36 cellular contexts compared by ENCODE assay signal in the genomic region with DNA sequence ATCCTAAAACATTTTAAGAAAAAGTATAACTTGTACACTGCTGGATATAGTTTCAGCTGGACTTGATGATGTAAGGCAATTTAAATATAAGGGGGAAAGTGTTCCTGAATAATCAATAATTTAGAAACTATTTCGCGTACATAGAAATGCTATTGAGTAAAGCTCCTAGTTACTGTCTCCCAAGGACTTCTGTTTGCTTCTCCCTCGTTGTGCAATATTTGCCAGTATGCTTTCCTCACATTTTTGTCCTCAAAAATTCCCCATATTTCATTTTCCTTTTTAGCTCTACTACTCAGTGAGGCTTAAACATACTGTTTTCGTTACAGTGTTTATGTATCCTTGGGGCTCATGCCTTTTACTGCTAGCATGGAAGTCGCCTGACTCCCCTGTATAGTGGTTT.
"Had no signal": no experiment of that assay in that cellular context is flagged by ENCODE, and none has a peak within 500 bp of the region (broad histone marks: within the 10 kb centered on the region; RNA-seq: fewer than 3 reads in every experiment).

No MANE protein-coding gene starts in this region.

- H3K27me3 Mint-ChIP-seq: activated CD4-positive, alpha-beta memory T cell treated with anti-CD3 and anti-CD28 coated beads for 36 hours; activated CD8-positive, alpha-beta memory T cell treated with anti-CD3 and anti-CD28 coated beads, Interleukin-2, amount 10 ng/mL, durations not matched to agents 7 days and 5 days; activated naive CD8-positive, alpha-beta T cell; activated T-helper 17 cell treated with anti-CD3 and anti-CD28 coated beads, Interleukin-2, amount 50 U/mL, for 72 hours; T-cell had no signal

- H3K36me3 ChIP-seq: adrenal gland, ascending aorta, breast epithelium, cardiac muscle cell, colonic mucosa, esophagus squamous epithelium, gastrocnemius medialis had no signal

- H3K27ac ChIP-seq: adrenal gland, ascending aorta, breast epithelium, cardiac muscle cell, colonic mucosa, epithelial cell of prostate, esophagus squamous epithelium, foreskin keratinocyte, gastrocnemius medialis, heart left ventricle, VCaP had no signal

- DNase-seq: activated CD4-positive, alpha-beta memory T cell treated with anti-CD3 and anti-CD28 coated beads for 36 hours; activated CD4-positive, alpha-beta T cell treated with anti-CD3 and anti-CD28 coated beads for 1 hour; activated CD4-positive, alpha-beta T cell treated with anti-CD3 and anti-CD28 coated beads for 4 hours; activated CD8-positive, alpha-beta memory T cell treated with anti-CD3 and anti-CD28 coated beads, Interleukin-2, amount 10 ng/mL, durations not matched to agents 7 days and 5 days; activated CD8-positive, alpha-beta memory T cell treated with anti-CD3 and anti-CD28 coated beads, Interleukin-2, amount 50 U/mL, for 4 hours; activated CD8-positive, alpha-beta T cell treated with anti-CD3 and anti-CD28 coated beads, Interleukin-2, amount 10 ng/mL, durations not matched to agents 7 days and 5 days; activated effector memory CD4-positive, alpha-beta T cell treated with Interleukin-2 at 50 U/mL for 16 hours; activated gamma-delta T cell treated with Interleukin-2 at 50 U/mL for 16 hours; activated naive CD4-positive, alpha-beta T cell treated with anti-CD3 and anti-CD28 coated beads, Interleukin-2, amount 50 U/mL, for 16 hours; activated naive CD4-positive, alpha-beta T cell treated with Interleukin-2 at 50 U/mL for 16 hours; activated T-cell treated with anti-CD3 and anti-CD28 coated beads, Interleukin-2, amount 50 U/mL, for 1 hour; adrenal gland; central memory CD4-positive, alpha-beta T cell; cerebellar nuclear complex; colonic mucosa; effector CD8-positive, alpha-beta T cell; esophagus squamous epithelium; foreskin keratinocyte; gastrocnemius medialis; glutamatergic neuron; heart left ventricle; SW 1271; T-cell; T1000 had no signal

- H3K4me1 ChIP-seq: ascending aorta, breast epithelium, colonic mucosa, foreskin keratinocyte had no signal

- FAIRE-seq: endometrium, endothelial cell of umbilical vein had no signal

- ATAC-seq: activated CD8-positive, alpha-beta memory T cell treated with anti-CD3 and anti-CD28 coated beads, Interleukin-2, amount 10 ng/mL, durations not matched to agents 7 days and 5 days; activated CD8-positive, alpha-beta T cell treated with anti-CD3 and anti-CD28 coated beads, Interleukin-2, amount 10 ng/mL, durations not matched to agents 7 days and 5 days; activated T-helper 17 cell treated with anti-CD3 and anti-CD28 coated beads, Interleukin-2, amount 50 U/mL, for 72 hours; foreskin keratinocyte; gastrocnemius medialis; heart left ventricle; T-cell; WTC11 had no signal

- H3K4me3 Mint-ChIP-seq: activated CD4-positive, alpha-beta memory T cell treated with anti-CD3 and anti-CD28 coated beads for 36 hours; activated CD8-positive, alpha-beta memory T cell treated with anti-CD3 and anti-CD28 coated beads, Interleukin-2, amount 10 ng/mL, durations not matched to agents 7 days and 5 days; activated CD8-positive, alpha-beta T cell treated with anti-CD3 and anti-CD28 coated beads, Interleukin-2, amount 10 ng/mL, durations not matched to agents 7 days and 5 days; activated naive CD8-positive, alpha-beta T cell; activated T-helper 17 cell treated with anti-CD3 and anti-CD28 coated beads, Interleukin-2, amount 50 U/mL, for 72 hours; brain; T-cell; T-helper 1 cell treated with Interleukin-12 subunit alpha and Interleukin-12 subunit beta and Interleukin-4 antibody, amounts not matched to agents 30 μg/mL and 1 μg/mL, for 36 hours; WTC11 had no signal

- H3K9me3 Mint-ChIP-seq: activated CD4-positive, alpha-beta memory T cell treated with anti-CD3 and anti-CD28 coated beads for 36 hours; activated T-helper 17 cell treated with anti-CD3 and anti-CD28 coated beads, Interleukin-2, amount 50 U/mL, for 72 hours; T-cell; T-helper 1 cell treated with Interleukin-12 subunit alpha and Interleukin-12 subunit beta and Interleukin-4 antibody, amounts not matched to agents 30 μg/mL and 1 μg/mL, for 36 hours; WTC11 had no signal

- H3K27me3 ChIP-seq: adrenal gland, ascending aorta, breast epithelium, cardiac muscle cell, colonic mucosa, esophagus squamous epithelium, foreskin keratinocyte, gastrocnemius medialis, heart left ventricle had no signal

- H3K4me3 ChIP-seq: adrenal gland, ascending aorta, breast epithelium, cardiac muscle cell, colonic mucosa, esophagus squamous epithelium, gastrocnemius medialis, heart left ventricle had no signal

- H3K27ac Mint-ChIP-seq: activated CD4-positive, alpha-beta memory T cell treated with anti-CD3 and anti-CD28 coated beads for 36 hours; activated CD8-positive, alpha-beta memory T cell treated with anti-CD3 and anti-CD28 coated beads, Interleukin-2, amount 10 ng/mL, durations not matched to agents 7 days and 5 days; activated CD8-positive, alpha-beta T cell treated with anti-CD3 and anti-CD28 coated beads, Interleukin-2, amount 10 ng/mL, durations not matched to agents 7 days and 5 days; activated naive CD8-positive, alpha-beta T cell; activated T-helper 17 cell treated with anti-CD3 and anti-CD28 coated beads, Interleukin-2, amount 50 U/mL, for 72 hours; brain; T-helper 1 cell treated with Interleukin-12 subunit alpha and Interleukin-12 subunit beta and Interleukin-4 antibody, amounts not matched to agents 30 μg/mL and 1 μg/mL, for 36 hours; WTC11 had no signal
